Comparison of ENCODE assay signal across 14 cellular contexts in the genomic region with DNA sequence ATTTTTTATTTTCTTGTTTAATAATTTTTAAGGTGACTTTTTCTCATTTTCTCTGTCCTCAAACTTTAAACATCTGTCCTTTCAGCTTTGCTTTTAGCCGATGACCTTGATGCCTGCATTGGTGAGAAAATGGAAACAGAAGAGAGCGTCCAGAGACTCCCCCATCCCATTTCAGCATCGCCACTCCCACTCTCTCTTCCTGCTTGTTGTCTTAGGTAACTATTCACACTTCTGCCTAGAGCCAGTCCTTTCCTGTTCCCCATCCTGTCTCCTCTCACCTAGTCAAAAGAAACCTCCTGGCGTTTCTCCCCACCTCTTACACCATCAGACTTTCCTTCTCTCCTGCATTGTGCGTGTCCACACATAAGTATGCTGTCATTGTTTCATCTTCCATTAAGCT.
"Had no signal": no experiment of that assay in that cellular context is flagged by ENCODE, and none has a peak within 500 bp of the region (broad histone marks: within the 10 kb centered on the region; RNA-seq: fewer than 3 reads in every experiment).

No MANE protein-coding gene starts in this region.

- DNase-seq: activated CD4-positive, alpha-beta memory T cell treated with anti-CD3 and anti-CD28 coated beads, Interleukin-2, amount 10 ng/mL, durations not matched to agents 7 days and 5 days; activated CD4-positive, alpha-beta T cell treated with anti-CD3 and anti-CD28 coated beads for 4 hours; activated effector memory CD4-positive, alpha-beta T cell treated with anti-CD3 and anti-CD28 coated beads, Interleukin-2, amount 50 U/mL, for 16 hours; activated T-cell treated with anti-CD3 and anti-CD28 coated beads, Interleukin-2, amount 50 U/mL, for 48 hours; adrenal gland; dermis blood vessel endothelial cell; effector memory CD8-positive, alpha-beta T cell; gastrocnemius medialis; heart left ventricle; left cardiac atrium; lower lobe of right lung; retina; stimulated activated naive B cell treated with anti-CD40 and anti-IgM and Interleukin-4, amounts not matched to agents 10 μg/mL and 1 μg/mL and 100 μg/mL, for 72 hours; thyroid gland had no signal
